In the genomic region with DNA sequence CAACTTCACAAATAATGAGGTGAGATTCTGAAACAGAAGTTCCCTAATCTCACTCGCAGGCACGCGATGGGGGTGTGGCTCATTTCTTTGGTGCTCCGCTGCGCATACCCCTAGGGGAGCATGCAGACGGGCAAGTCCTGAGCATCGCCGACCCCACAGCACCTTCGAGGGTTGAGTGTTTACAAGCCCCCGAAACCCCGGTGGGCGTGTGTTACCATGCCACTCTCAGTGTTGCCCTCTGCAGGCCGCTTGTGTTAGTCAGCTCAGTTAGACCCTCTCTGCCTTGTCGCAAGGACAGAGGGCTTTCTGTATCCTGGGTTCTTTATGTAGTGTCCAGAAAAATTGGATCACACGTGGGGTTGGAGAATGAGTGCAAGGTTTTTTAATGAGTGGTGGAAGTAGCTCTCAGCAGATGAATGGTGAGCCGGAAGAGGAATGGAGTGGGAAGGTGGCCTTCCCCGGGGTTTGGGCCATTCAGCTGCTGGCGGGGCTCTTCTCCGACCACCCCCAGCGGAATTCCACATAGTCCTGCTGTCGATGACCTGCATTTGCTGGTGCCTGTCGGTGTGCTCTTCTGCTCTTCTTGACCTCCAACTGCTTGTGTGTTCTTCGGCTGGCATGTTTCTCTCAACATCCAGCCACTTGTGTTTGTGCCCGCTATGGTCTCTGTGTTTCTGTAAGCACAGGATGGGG, we compare ENCODE assay signal across 11 cellular contexts.
DNase-seq lines count a peak whose midpoint lies in the region; ATAC-seq and TF ChIP-seq lines count a peak whose summit lies in the region.
"Had no signal": no experiment of that assay in that cellular context is flagged by ENCODE, and none has a peak within 500 bp of the region (broad histone marks: within the 10 kb centered on the region; RNA-seq: fewer than 3 reads in every experiment).

No MANE protein-coding gene starts in this region.

- H3K27ac Mint-ChIP-seq in chondrocyte (ENCODE audit: unreplicated experiment) (no peak overlapping the region), type B pancreatic cell (no peak overlapping the region)
- H3K27ac Mint-ChIP-seq: CD4-positive, CD25-positive, alpha-beta regulatory T cell had no signal

- peaks cover 0 to 22% of the 10 kb centered on the region in 2 donors for H3K9me3 ChIP-seq in right atrium auricular region
- no peaks in the 10 kb centered on the region for H3K9me3 ChIP-seq in MM.1S (replicated peaks; ENCODE audit: insufficient read depth, low read length)
- H3K9me3 ChIP-seq: HAP-1 had no signal

- intact Hi-C loops in Right ventricle myocardium inferior (cut with DNase I) = no loop called here

- TF ChIP-seq CTCF in right atrium auricular region (IDR thresholded peaks at IDR 0.05) = no peak
- TF ChIP-seq CTCF in MM.1S (IDR thresholded peaks at IDR 0.05; ENCODE audit: low read length) = peak; percentile 26
- TF ChIP-seq CTCF in chondrocyte (IDR thresholded peaks at IDR 0.05) = peak; percentile 63
- peak; percentile 77 for TF ChIP-seq CTCF in type B pancreatic cell (conservative IDR thresholded peaks at IDR 0.05)
- no peak for TF ChIP-seq CTCF in omental fat pad (IDR thresholded peaks at IDR 0.05)

- peak overlapping the region; percentile 22 for H3K4me3 Mint-ChIP-seq in chondrocyte (ENCODE audit: unreplicated experiment)
- H3K4me3 Mint-ChIP-seq in type B pancreatic cell = no peak overlapping the region
- H3K4me3 Mint-ChIP-seq: CD4-positive, CD25-positive, alpha-beta regulatory T cell had no signal

- no peak overlapping the region for H2AFZ ChIP-seq in MM.1S (ENCODE audit: low read length)

- no peaks in the 10 kb centered on the region for H3K27me3 ChIP-seq in right atrium auricular region
- no peaks in the 10 kb centered on the region for H3K27me3 ChIP-seq in MM.1S (replicated peaks; ENCODE audit: insufficient read depth, low read length)

- no peaks in the 10 kb centered on the region for H3K9me2 ChIP-seq in MM.1S (replicated peaks; ENCODE audit: insufficient read depth, low read length)

- peak; percentile 71 for DNase-seq in Right ventricle myocardium inferior (ENCODE audit: missing footprints)
- DNase-seq in right atrium auricular region (ENCODE audit: low spot score) = no peak
- no peak for DNase-seq in MM.1S
- no peak for DNase-seq in chondrocyte (ENCODE audit: low spot score)
- DNase-seq in type B pancreatic cell (ENCODE audit: extremely low spot score, unreplicated experiment) = no peak
- DNase-seq in ureter (ENCODE audit: low spot score) = no peak
- no peak for DNase-seq in omental fat pad (ENCODE audit: low spot score)
- DNase-seq: activated effector memory CD4-positive, alpha-beta T cell treated with anti-CD3 and anti-CD28 coated beads, Interleukin-2, amount 50 U/mL, for 16 hours; CD4-positive, CD25-positive, alpha-beta regulatory T cell had no signal

- H3K36me3 Mint-ChIP-seq in chondrocyte (ENCODE audit: low read depth) = no peaks in the 10 kb centered on the region
- H3K36me3 Mint-ChIP-seq in type B pancreatic cell = no peaks in the 10 kb centered on the region
- H3K36me3 Mint-ChIP-seq: CD4-positive, CD25-positive, alpha-beta regulatory T cell had no signal

- 0 out of 2 replicates have a peak, but pooled peaks cover 4% of the 10 kb centered on the region for H3F3A ChIP-seq in MM.1S (ENCODE audit: insufficient read depth, low read length)

- H3K4me1 Mint-ChIP-seq in chondrocyte (ENCODE audit: low read depth) (no peaks in the 10 kb centered on the region), type B pancreatic cell (ENCODE audit: unreplicated experiment) (no peaks in the 10 kb centered on the region)
- H3K4me1 Mint-ChIP-seq: CD4-positive, CD25-positive, alpha-beta regulatory T cell had no signal

- H3K4me1 ChIP-seq in right atrium auricular region (no peaks in the 10 kb centered on the region), MM.1S (ENCODE audit: low read length) (no peaks in the 10 kb centered on the region)
- H3K4me1 ChIP-seq: HAP-1 had no signal

- H3K9me3 Mint-ChIP-seq in chondrocyte (ENCODE audit: low read depth) (peaks cover 7% of the 10 kb centered on the region), type B pancreatic cell (no peaks in the 10 kb centered on the region)

- no peak overlapping the region for H3K4me2 ChIP-seq in MM.1S (ENCODE audit: low read depth, low read length)

- no peak overlapping the region for H3K9ac ChIP-seq in MM.1S (ENCODE audit: low read length)

- H3K79me2 ChIP-seq in MM.1S (ENCODE audit: low read length) = peaks cover 88% of the 10 kb centered on the region

- H3K4me3 ChIP-seq in right atrium auricular region (no peak overlapping the region), MM.1S (ENCODE audit: low read length) (no peak overlapping the region)
- H3K4me3 ChIP-seq: HAP-1 had no signal

- H4K20me1 ChIP-seq in MM.1S (ENCODE audit: insufficient read depth, low read length) = peaks cover 22% of the 10 kb centered on the region

- no peak overlapping the region for H3K27ac ChIP-seq in right atrium auricular region
- no peak overlapping the region for H3K27ac ChIP-seq in MM.1S (ENCODE audit: low read length)

- H3K36me3 ChIP-seq in right atrium auricular region (no peaks in the 10 kb centered on the region), MM.1S (replicated peaks; ENCODE audit: insufficient read depth, low read length) (no peaks in the 10 kb centered on the region; the same call in 1 of the 2 replicates)
- H3K36me3 ChIP-seq: HAP-1 had no signal

- no peak for ATAC-seq in Right ventricle myocardium inferior
- no peak for ATAC-seq in HG03280 (IDR thresholded peaks at IDR 0.05; ENCODE audit: unreplicated experiment)
- no peak for ATAC-seq in omental fat pad (ENCODE audit: low FRiP score)

- H3K27me3 Mint-ChIP-seq in chondrocyte (ENCODE audit: low read depth) (peaks cover 9% of the 10 kb centered on the region), type B pancreatic cell (peaks cover 3% of the 10 kb centered on the region)
- H3K27me3 Mint-ChIP-seq: CD4-positive, CD25-positive, alpha-beta regulatory T cell had no signal

Comparison
In these comparisons a context has a peak if more than half of its experiments do, and no peak if none do; other contexts are left out.
1. CTCF ChIP-seq: peak in MM.1S (single experiment), chondrocyte (single experiment) and type B pancreatic cell (single experiment); none in right atrium auricular region (0 of 2) and omental fat pad (0 of 3).